In the genomic region with DNA sequence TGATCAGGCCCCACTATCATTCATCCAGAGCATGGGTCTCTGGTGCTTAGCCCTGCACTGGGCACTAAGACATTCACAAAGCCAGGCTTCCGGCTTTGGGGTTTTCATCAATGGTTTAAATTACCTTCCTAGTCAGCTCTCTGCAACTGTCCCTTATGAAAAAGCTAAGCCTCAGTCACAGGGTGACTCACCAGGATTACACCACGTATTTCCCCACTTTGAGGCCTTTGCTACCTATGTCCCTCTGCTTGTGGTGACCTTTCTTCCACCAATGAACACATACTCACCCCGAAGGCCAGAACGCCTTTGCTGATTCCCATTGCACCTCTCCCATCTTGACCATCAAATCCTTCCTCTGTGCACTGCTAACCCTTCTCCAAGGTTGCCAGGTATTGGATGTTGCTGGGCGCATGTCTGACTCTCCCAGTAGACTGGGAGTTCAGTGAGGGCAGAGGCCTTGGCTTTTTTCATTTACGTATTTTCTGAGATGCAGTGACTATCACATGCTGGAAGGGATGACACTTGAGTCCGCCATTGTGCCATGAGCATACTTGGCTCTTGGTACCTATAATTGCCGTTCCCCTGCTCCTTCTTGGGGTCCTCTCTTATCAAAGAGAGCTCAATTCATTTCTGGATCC, we compare ENCODE assay signal across 8 cellular contexts. TPM values are rescaled to one million over a fixed set of nuclear protein-coding genes. Genes with fewer than 3 reads are reported as not detected.
DNase-seq lines count a peak whose midpoint lies in the region; ATAC-seq and TF ChIP-seq lines count a peak whose summit lies in the region.

No MANE protein-coding gene starts in this region.

- peak; percentile 58 for ATAC-seq in GM18519 (IDR thresholded peaks at IDR 0.05; ENCODE audit: low FRiP score, unreplicated experiment)
- peak; percentile 66 for ATAC-seq in HG02759 (IDR thresholded peaks at IDR 0.05; ENCODE audit: unreplicated experiment)
- ATAC-seq in T-cell (replicated peaks in 1 of 4), result no peak
- peak; percentile 54 to 57 for ATAC-seq in lower lobe of right lung

- H3K36me3 Mint-ChIP-seq in T-cell, result no peaks in the 10 kb centered on the region

- peak overlapping the region; percentile 94 to 97 for H3K27ac Mint-ChIP-seq in T-cell

- CTCF ChIA-PET in T-cell (lab: Charles Lee), result interaction anchor here in 1 of 2 donors (0.9 kb wide), 2 partner anchors 60 to 82 kb away, joined by 3 read pairs; no protein-coding TSS in a partner anchor

- H3K27me3 Mint-ChIP-seq in T-cell, result no peaks in the 10 kb centered on the region

- H3K36me3 ChIP-seq in lower lobe of right lung, result no peaks in the 10 kb centered on the region

- POLR2A ChIA-PET in T-cell (lab: Charles Lee), result interaction anchor here in 1 of 2 donors (0.5 to 0.8 kb wide), 2 partner anchors 39 to 60 kb away, joined by 4 to 9 read pairs; no protein-coding TSS in a partner anchor

- H3K4me3 ChIP-seq in lower lobe of right lung, result no peak overlapping the region

- H3K4me1 Mint-ChIP-seq in T-cell, result peaks cover 34 to 37% (median 34%) of the 10 kb centered on the region in 3 donors

- no peaks in the 10 kb centered on the region for H3K27me3 ChIP-seq in lower lobe of right lung (ENCODE audit: low read depth)

- H3K9me3 ChIP-seq in lower lobe of right lung, result no peaks in the 10 kb centered on the region

- intact Hi-C loops in lower lobe of right lung (cut with DNase I), result no loop called here

- H3K27ac ChIP-seq in lower lobe of right lung, result no peak overlapping the region

- H3K9me3 Mint-ChIP-seq in T-cell, result no peaks in the 10 kb centered on the region

- no peak for TF ChIP-seq CTCF in lower lobe of right lung (IDR thresholded peaks at IDR 0.05)

- DNase-seq in T-cell, result peak in 1 of 34 experiments; percentile 10
- no peak for DNase-seq in lower lobe of right lung
- DNase-seq in NCI-H82 treated with DMSO at 0.1 percent for 48 hours (lab: John Stamatoyannopoulos, UW; ENCODE audit: unreplicated experiment), result no peak
- no peak for DNase-seq in DMS 273 treated with DMSO at 0.1 percent for 48 hours (lab: John Stamatoyannopoulos, UW)
- DNase-seq in activated effector memory CD4-positive, alpha-beta T cell treated with Interleukin-2 at 50 U/mL for 16 hours, result no peak
- no peak for DNase-seq in activated gamma-delta T cell (lab: John Stamatoyannopoulos, UW)

- H3K4me3 Mint-ChIP-seq in T-cell, result peak overlapping the region in 1 of 3 donors; percentile 56

- H3K4me1 ChIP-seq in lower lobe of right lung, result no peaks in the 10 kb centered on the region

RNA-seq across cellular contexts. Expression of a gene that starts 58.7 kb away (rescaled TPM):
- 100 to 1,000 TPM in 1 of 5 donors, 10 to 100 TPM in 4; 42.9 to 102 (median 63.4) TPM for total RNA-seq in T-cell
- 3.5 TPM for total RNA-seq in lower lobe of right lung

Comparison
In these comparisons a context has a peak if more than half of its experiments do, and no peak if none do; other contexts are left out.
1. ATAC-seq: peak in GM18519 (single experiment), HG02759 (single experiment) and lower lobe of right lung (2 of 2); none in T-cell (0 of 4).